ENCODE assay signal across 8 cellular contexts in the genomic region with DNA sequence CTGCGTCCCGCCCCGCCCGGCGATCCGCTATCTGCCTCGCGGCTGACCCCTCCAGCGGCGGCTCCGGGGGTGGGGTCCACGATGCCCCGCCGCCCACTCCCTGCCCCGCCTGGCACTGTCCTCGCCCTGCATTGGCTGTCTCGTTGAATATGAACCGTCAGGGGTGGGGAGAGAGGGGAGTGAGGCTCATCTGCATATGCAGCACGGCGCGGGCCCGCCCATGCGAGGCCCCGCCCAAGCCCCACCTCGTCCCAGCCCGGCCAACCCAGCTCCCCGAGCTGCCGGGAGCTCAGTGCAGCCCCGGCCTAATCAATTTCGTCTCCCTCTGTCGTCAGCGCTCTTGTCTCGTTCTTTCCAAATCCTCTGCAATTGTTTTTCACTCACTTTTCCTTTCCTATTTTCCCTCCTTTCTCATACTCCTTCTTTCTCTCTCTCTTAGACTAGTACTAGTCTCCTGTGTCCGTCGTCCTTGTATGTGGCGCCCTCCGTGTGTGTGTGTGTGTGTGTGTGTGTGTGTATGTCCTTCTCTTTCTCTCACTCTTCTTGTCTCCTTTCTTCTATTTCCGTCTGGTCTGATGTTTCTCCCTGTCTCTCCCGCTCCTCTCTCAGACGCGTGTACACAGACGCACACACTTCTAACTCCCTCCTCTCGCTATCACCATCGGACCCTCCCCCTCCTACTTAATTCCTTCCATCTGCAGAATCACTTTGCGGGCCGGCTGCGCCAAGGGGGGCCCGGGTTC. TPM values are rescaled to one million over a fixed set of nuclear protein-coding genes. Genes with fewer than 3 reads are reported as not detected.
DNase-seq lines count a peak whose midpoint lies in the region; ATAC-seq and TF ChIP-seq lines count a peak whose summit lies in the region.

No MANE protein-coding gene starts in this region.

- no peaks in the 10 kb centered on the region for H3K36me3 Mint-ChIP-seq in IgD-negative memory B cell
- no peaks in the 10 kb centered on the region for H3K36me3 Mint-ChIP-seq in activated T-cell treated with anti-CD3 and anti-CD28 coated beads, Interleukin-2, amount 50 U/mL, for 4 hours (ENCODE audit: insufficient read depth)

- ATAC-seq in GM21619 (IDR thresholded peaks at IDR 0.05; ENCODE audit: unreplicated experiment) (peak; percentile 94), PC-3 (peak; percentile 78)
- ATAC-seq in activated T-cell treated with anti-CD3 and anti-CD28 coated beads, Interleukin-2, amount 50 U/mL, for 4 hours, result peak; percentile 95

- no peak overlapping the region for H3K27ac ChIP-seq in PC-3 (ENCODE audit: low read length)
- peak overlapping the region; percentile 66 to 89 for H3K27ac ChIP-seq in esophagus (ENCODE audit: low read depth in 2 of 2, low read length in 1 of 2)
- H3K27ac ChIP-seq in mucosa of rectum (ENCODE audit: low read depth in 2 of 2, low read length in 2 of 2), result peak overlapping the region; percentile 70 to 80

- intact Hi-C loops in PC-3 (cut with micrococcal nuclease), result loop anchor here (1.0 to 10.0 kb wide), 10 partner anchors 21 to 1401 kb away; a partner anchor contains a TSS

- H3K4me3 ChIP-seq in PC-3 (ENCODE audit: low read length) (peak overlapping the region; percentile 61), esophagus (ENCODE audit: low read depth in 1 of 2, low read length in 2 of 2) (peak overlapping the region; percentile 38 to 54), mucosa of rectum (ENCODE audit: low read length in 2 of 2) (peak overlapping the region; percentile 56 to 73)

- POLR2A ChIA-PET in PC-3 (lab: Charles Lee; ENCODE audit: unreplicated experiment), result interaction anchor here (0.6 to 1.0 kb wide), 6 partner anchors 8 to 712 kb away, joined by 3 to 5 read pairs (median 3); no protein-coding TSS in a partner anchor

- H3K4me3 Mint-ChIP-seq in IgD-negative memory B cell, result peak overlapping the region; percentile 77 to 95 (median 88)
- H3K4me3 Mint-ChIP-seq in activated T-cell treated with anti-CD3 and anti-CD28 coated beads, Interleukin-2, amount 50 U/mL, for 4 hours, result peak overlapping the region; percentile 80

- CTCF ChIA-PET in PC-3 (lab: Charles Lee), result interaction anchor here (0.6 to 1.3 kb wide), 7 partner anchors 8 to 73 kb away, joined by 3 to 14 read pairs (median 3); no protein-coding TSS in a partner anchor

- H3K9me3 ChIP-seq in PC-3 (ENCODE audit: low read length) (no peaks in the 10 kb centered on the region), esophagus (ENCODE audit: control insufficient read depth in 2 of 2, insufficient read depth in 1 of 2, low read depth in 1 of 2, low read length in 1 of 2) (no peaks in the 10 kb centered on the region), mucosa of rectum (ENCODE audit: control insufficient read depth in 2 of 2, low read length in 2 of 2) (no peaks in the 10 kb centered on the region)

- H3K9me2 ChIP-seq in PC-3 (replicated peaks; ENCODE audit: low read length), result no peaks in the 10 kb centered on the region

- no peaks in the 10 kb centered on the region for H3F3A ChIP-seq in PC-3 (ENCODE audit: low read length, unreplicated experiment)

- H2AFZ ChIP-seq in PC-3 (ENCODE audit: low read length), result peak overlapping the region; percentile 82

- peaks cover 2% of the 10 kb centered on the region for H3K27me3 Mint-ChIP-seq in IgD-negative memory B cell
- no peaks in the 10 kb centered on the region for H3K27me3 Mint-ChIP-seq in activated T-cell treated with anti-CD3 and anti-CD28 coated beads, Interleukin-2, amount 50 U/mL, for 4 hours (ENCODE audit: low read depth)

- H3K9me3 Mint-ChIP-seq in IgD-negative memory B cell, result no peaks in the 10 kb centered on the region
- H3K9me3 Mint-ChIP-seq in activated T-cell treated with anti-CD3 and anti-CD28 coated beads, Interleukin-2, amount 50 U/mL, for 4 hours, result no peaks in the 10 kb centered on the region

- H3K36me3 ChIP-seq in PC-3 (ENCODE audit: low read depth, low read length) (no peaks in the 10 kb centered on the region), esophagus (ENCODE audit: control insufficient read depth in 2 of 2, insufficient read depth in 2 of 2, low read length in 1 of 2) (no peaks in the 10 kb centered on the region), mucosa of rectum (ENCODE audit: control insufficient read depth in 2 of 2, insufficient read depth in 2 of 2, low read length in 2 of 2) (no peaks in the 10 kb centered on the region)

- peaks cover 11 to 16% (median 16%) of the 10 kb centered on the region in 3 donors for H3K4me1 Mint-ChIP-seq in IgD-negative memory B cell
- peaks cover 23% of the 10 kb centered on the region for H3K4me1 Mint-ChIP-seq in activated T-cell treated with anti-CD3 and anti-CD28 coated beads, Interleukin-2, amount 50 U/mL, for 4 hours (ENCODE audit: low read depth)

- H3K9ac ChIP-seq in PC-3 (ENCODE audit: low read length), result peak overlapping the region; percentile 4
- peak overlapping the region; percentile 55 to 60 for H3K9ac ChIP-seq in mucosa of rectum (ENCODE audit: low read depth in 1 of 2, low read length in 2 of 2)

- peaks cover 10% of the 10 kb centered on the region; the same call in 1 of the 2 replicates for H4K20me1 ChIP-seq in PC-3 (ENCODE audit: low read length)

- peak overlapping the region; percentile 78 for H3K4me2 ChIP-seq in PC-3 (ENCODE audit: low read length)

- 1% methylated on average over 46 to 48 of the region's 48 CpGs for WGBS in esophagus, 2 donors

- TSS peak; percentile 74 for BruUV-seq in PC-3 (replicated peaks; lab: Mats Ljungman, UMichigan)

- peaks cover 38% of the 10 kb centered on the region for H3K79me2 ChIP-seq in PC-3 (ENCODE audit: low read length)

- H3K27me3 ChIP-seq in PC-3 (ENCODE audit: low read length), result no peaks in the 10 kb centered on the region
- H3K27me3 ChIP-seq in esophagus (ENCODE audit: control insufficient read depth in 1 of 2, insufficient read depth in 2 of 2, low read length in 2 of 2), result no peaks in the 10 kb centered on the region
- H3K27me3 ChIP-seq in mucosa of rectum (ENCODE audit: control insufficient read depth in 2 of 2, insufficient read depth in 2 of 2, low read length in 2 of 2), result no peaks in the 10 kb centered on the region

- DNase-seq in DMS 273 (lab: John Stamatoyannopoulos, UW; ENCODE audit: unreplicated experiment) (peak; percentile 98), PC-3 (peak; percentile 100)
- DNase-seq in activated T-cell treated with anti-CD3 and anti-CD28 coated beads, Interleukin-2, amount 50 U/mL, for 4 hours, result peak; percentile 92
- peak; percentile 92 for DNase-seq in stimulated activated CD8-positive, alpha-beta memory T cell treated with anti-CD3 and anti-CD28 coated beads, Interleukin-4, amount 100 ng/mL, for 24 hours (ENCODE audit: low read depth)

- TF ChIP-seq CTCF in PC-3 (conservative IDR thresholded peaks at IDR 0.05; ENCODE audit: low read depth, low read length), result peak; percentile 34

- H3K4me1 ChIP-seq in PC-3 (ENCODE audit: insufficient read depth, low read length) (peaks cover 55% of the 10 kb centered on the region), esophagus (ENCODE audit: control insufficient read depth in 2 of 2, insufficient read depth in 2 of 2, low read length in 1 of 2) (peaks cover 0 to 10% of the 10 kb centered on the region in 2 donors), mucosa of rectum (ENCODE audit: control insufficient read depth in 2 of 2, insufficient read depth in 2 of 2, low read length in 2 of 2) (peaks cover 20 to 22% of the 10 kb centered on the region in 2 donors)

- H3K27ac Mint-ChIP-seq in IgD-negative memory B cell, result peak overlapping the region in 2 of 3 donors; percentile 37 to 67

RNA-seq across cellular contexts. Expression of a gene that starts 0.5 kb away (rescaled TPM):
- polyA plus RNA-seq in IgD-negative memory B cell (0.80 TPM), esophagus (1 to 10 TPM; 3.3 to 6.5 TPM)
- total RNA-seq in PC-3 (2014; rRNA removed), result 32.9 and 40.7 TPM in 2 replicates
- total RNA-seq in activated T-cell treated with anti-CD3 and anti-CD28 coated beads, Interleukin-2, amount 50 U/mL, for 4 hours, result under 1 TPM; 0.26 to 0.92 (median 0.63) TPM

Comparison
In these comparisons a context has a peak if more than half of its experiments do, and no peak if none do; other contexts are left out.
1. RNA of a gene that starts 0.5 kb away (total RNA-seq): 32.9 to 40.7 TPM in PC-3; 0.26 to 0.92 TPM in activated T-cell treated with anti-CD3 and anti-CD28 coated beads, Interleukin-2, amount 50 U/mL, for 4 hours; every median in the first group is over 10 times any median in the second.
2. Peak in every context shown above with its lines, with median percentiles within 50 percentile points of each other: DNase-seq, ATAC-seq and H3K4me3 ChIP-seq.